30 cellular contexts compared by ENCODE assay signal in genomic region chr9:12054235-12054634, GRCh38.
"Had no signal": no experiment of that assay in that cellular context is flagged by ENCODE, and none has a peak within 500 bp of the region (broad histone marks: within the 10 kb centered on the region; RNA-seq: fewer than 3 reads in every experiment).

No MANE protein-coding gene starts in this region.

- ATAC-seq: heart right ventricle; left ventricle myocardium superior; lower lobe of right lung; mucosa of descending colon; natural killer cell treated with Interleukin-12 subunit alpha and Interleukin-12 subunit beta and Interleukin-15 and Interleukin-18, amount 100 ng/mL, for 72 hours; psoas muscle; right cardiac atrium; stimulated activated effector memory CD8-positive, alpha-beta T cell treated with anti-CD3 and anti-CD28 coated beads, Interleukin-12 subunit alpha, Interleukin-12 subunit beta, amount 100 ng/mL, for 72 hours had no signal

- H3K27me3 Mint-ChIP-seq: naive B cell; natural killer cell treated with Interleukin-12 subunit alpha and Interleukin-12 subunit beta and Interleukin-15 and Interleukin-18, amount 100 ng/mL, for 72 hours had no signal

- FAIRE-seq: colon, keratinocyte had no signal

- H3K4me3 ChIP-seq: dorsolateral prefrontal cortex, esophagus squamous epithelium, heart right ventricle, lower lobe of right lung, mucosa of descending colon, psoas muscle, sigmoid colon, stomach, thyroid gland, vagina had no signal

- H3K9me3 ChIP-seq: thyroid gland, vagina had no signal

- H3K36me3 Mint-ChIP-seq: naive B cell; stimulated activated effector memory CD8-positive, alpha-beta T cell treated with anti-CD3 and anti-CD28 coated beads, Interleukin-12 subunit alpha, Interleukin-12 subunit beta, amount 100 ng/mL, for 72 hours had no signal

- DNase-seq: dorsolateral prefrontal cortex; effector CD4-positive, alpha-beta T cell; erythroblast; esophagus squamous epithelium; foreskin melanocyte; glutamatergic neuron; heart right ventricle; hypothalamus; immature natural killer cell; left ventricle myocardium superior; lower lobe of right lung; mucosa of descending colon; naive B cell; nucleus accumbens; posterior cingulate gyrus; psoas muscle; sigmoid colon; stimulated activated CD4-positive, alpha-beta T cell treated with anti-CD3 and anti-CD28 coated beads, Interleukin-2, amount 100 ng/mL, for 24 hours; stimulated activated CD4-positive, alpha-beta T cell treated with anti-CD3 and anti-CD28 coated beads, Interleukin-4, amount 100 ng/mL, for 24 hours; stimulated activated naive CD4-positive, alpha-beta T cell treated with Interleukin-2 at 50 U/mL for 16 hours; stomach; thyroid gland; trophoblast cell had no signal

- H3K4me1 ChIP-seq: esophagus squamous epithelium, heart right ventricle, lower lobe of right lung, psoas muscle, sigmoid colon, stomach, thyroid gland, vagina had no signal

- H3K27me3 ChIP-seq: dorsolateral prefrontal cortex, esophagus squamous epithelium, heart right ventricle, sigmoid colon, stomach, thyroid gland, vagina had no signal

- H3K36me3 ChIP-seq: esophagus squamous epithelium, heart right ventricle, lower lobe of right lung, sigmoid colon, stomach, thyroid gland, vagina had no signal

- H3K27ac Mint-ChIP-seq: immature natural killer cell; mesothelial cell of epicardium; natural killer cell treated with Interleukin-12 subunit alpha and Interleukin-12 subunit beta and Interleukin-15 and Interleukin-18, amount 100 ng/mL, for 72 hours; stimulated activated effector memory CD8-positive, alpha-beta T cell treated with anti-CD3 and anti-CD28 coated beads, Interleukin-12 subunit alpha, Interleukin-12 subunit beta, amount 100 ng/mL, for 72 hours had no signal

- H3K27ac ChIP-seq: dorsolateral prefrontal cortex, esophagus squamous epithelium, heart right ventricle, lower lobe of right lung, psoas muscle, sigmoid colon, stomach, thyroid gland, vagina had no signal

- H3K4me1 Mint-ChIP-seq: immature natural killer cell; mesothelial cell of epicardium; naive B cell; stimulated activated effector memory CD8-positive, alpha-beta T cell treated with anti-CD3 and anti-CD28 coated beads, Interleukin-12 subunit alpha, Interleukin-12 subunit beta, amount 100 ng/mL, for 72 hours had no signal

- H3K4me3 Mint-ChIP-seq: immature natural killer cell; mesothelial cell of epicardium; naive B cell; natural killer cell treated with Interleukin-12 subunit alpha and Interleukin-12 subunit beta and Interleukin-15 and Interleukin-18, amount 100 ng/mL, for 72 hours; stimulated activated effector memory CD8-positive, alpha-beta T cell treated with anti-CD3 and anti-CD28 coated beads, Interleukin-12 subunit alpha, Interleukin-12 subunit beta, amount 100 ng/mL, for 72 hours had no signal
